In the genomic region with DNA sequence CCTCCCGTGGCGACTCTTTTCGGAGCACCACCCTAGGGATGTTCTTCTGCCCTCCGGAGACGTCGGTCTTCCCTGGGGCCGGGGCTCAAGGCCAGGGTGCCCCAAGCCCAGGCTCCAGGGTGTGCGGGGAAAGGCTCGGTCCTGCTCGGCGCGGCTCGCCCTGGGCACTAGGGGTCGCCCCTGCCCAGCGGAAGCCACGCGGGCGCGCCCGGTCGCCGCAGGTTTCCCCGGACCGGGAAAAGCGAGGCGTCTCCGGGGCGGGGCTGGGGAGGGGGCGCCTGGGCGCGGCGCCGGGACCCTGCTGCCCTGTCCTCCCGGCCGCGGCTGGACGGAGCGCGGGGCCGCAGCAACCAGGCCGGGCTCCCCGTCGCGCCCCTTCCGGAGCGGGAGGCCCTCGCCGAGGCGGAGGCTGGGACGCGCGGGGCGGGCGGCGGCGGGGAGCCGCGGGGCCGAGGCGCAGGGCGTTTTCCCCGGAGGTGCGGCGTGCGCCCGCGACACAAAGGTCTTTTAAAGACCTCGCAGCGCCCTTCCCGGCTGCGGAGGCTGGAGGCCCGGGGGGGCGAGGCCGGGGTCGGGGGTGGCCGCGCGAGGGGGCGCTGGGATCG, we compare ENCODE assay signal across 7 cellular contexts.
A peak's percentile ranks its signal among the peaks of the same experiment; 100 is the strongest.
DNase-seq lines count a peak whose midpoint lies in the region; ATAC-seq and TF ChIP-seq lines count a peak whose summit lies in the region.

No MANE protein-coding gene starts in this region.

- peak overlapping the region; percentile 60 for H3K4me3 Mint-ChIP-seq in activated B cell treated with CpG ODN at 0.5 μM for 24 hours
- peak overlapping the region; percentile 69 for H3K4me3 Mint-ChIP-seq in central memory CD8-positive, alpha-beta T cell

- intact Hi-C loops in activated B cell treated with CpG ODN at 0.5 μM for 24 hours (cut with micrococcal nuclease), result loop anchor here (1.0 to 5.0 kb wide), 4 partner anchors 20 to 702 kb away; no protein-coding TSS in a partner anchor

- ATAC-seq in GM18505 (IDR thresholded peaks at IDR 0.05; ENCODE audit: unreplicated experiment) (peak; percentile 87), HG02840 (IDR thresholded peaks at IDR 0.05; ENCODE audit: low FRiP score, unreplicated experiment) (peak; percentile 57), activated B cell treated with CpG ODN at 0.5 μM for 24 hours (ENCODE audit: low read depth) (peak; percentile 95)
- ATAC-seq in central memory CD8-positive, alpha-beta T cell (replicated peaks; ENCODE audit: extremely low read depth, poor library complexity, severe bottlenecking), result peak; percentile 82

- POLR2A ChIA-PET in activated B cell treated with CpG ODN at 0.5 μM for 24 hours (lab: Charles Lee), result no interaction called here

- peaks cover 11% of the 10 kb centered on the region for H3K27me3 Mint-ChIP-seq in activated B cell treated with CpG ODN at 0.5 μM for 24 hours
- H3K27me3 Mint-ChIP-seq in central memory CD8-positive, alpha-beta T cell, result peaks cover 10% of the 10 kb centered on the region

- no peaks in the 10 kb centered on the region for H3K9me3 Mint-ChIP-seq in activated B cell treated with CpG ODN at 0.5 μM for 24 hours
- H3K9me3 Mint-ChIP-seq in central memory CD8-positive, alpha-beta T cell, result no peaks in the 10 kb centered on the region

- peak; percentile 49 for DNase-seq in NCI-H2107 (lab: John Stamatoyannopoulos, UW)
- DNase-seq in activated B cell treated with CpG ODN at 0.5 μM for 24 hours, result peak; percentile 81
- peak; percentile 39 to 53 for DNase-seq in central memory CD8-positive, alpha-beta T cell (ENCODE audit: low spot score in 2 of 2)
- peak; percentile 83 for DNase-seq in kidney tubule cell (ENCODE audit: low spot score)
- peak; percentile 32 to 59 for DNase-seq in stimulated activated CD4-positive, alpha-beta T cell treated with anti-CD3 and anti-CD28 coated beads, Interleukin-1b, Interleukin-23, amount 100 ng/mL, for 1 hour (ENCODE audit: low read depth in 2 of 2)

- CTCF ChIA-PET in activated B cell treated with CpG ODN at 0.5 μM for 24 hours (lab: Charles Lee), result interaction anchor here (1.0 to 1.5 kb wide), 3 partner anchors 21 to 703 kb away, joined by 3 to 6 read pairs (median 6); no protein-coding TSS in a partner anchor

- no peaks in the 10 kb centered on the region for H3K36me3 Mint-ChIP-seq in activated B cell treated with CpG ODN at 0.5 μM for 24 hours (ENCODE audit: low read depth)
- peaks cover 2% of the 10 kb centered on the region for H3K36me3 Mint-ChIP-seq in central memory CD8-positive, alpha-beta T cell (ENCODE audit: insufficient read depth)

- H3K27ac Mint-ChIP-seq in activated B cell treated with CpG ODN at 0.5 μM for 24 hours, result no peak overlapping the region
- no peak overlapping the region for H3K27ac Mint-ChIP-seq in central memory CD8-positive, alpha-beta T cell (ENCODE audit: low read depth)

- peaks cover 10% of the 10 kb centered on the region for H3K4me1 Mint-ChIP-seq in activated B cell treated with CpG ODN at 0.5 μM for 24 hours
- no peaks in the 10 kb centered on the region for H3K4me1 Mint-ChIP-seq in central memory CD8-positive, alpha-beta T cell

- TF ChIP-seq POLR2A in GM18505 (IDR thresholded peaks at IDR 0.05; ENCODE audit: borderline replicate concordance, extremely low read depth, insufficient read depth, insufficient read length), result no peak

- TF ChIP-seq CTCF in activated B cell treated with CpG ODN at 0.5 μM for 24 hours (IDR thresholded peaks at IDR 0.05), result no peak

Comparison
In these comparisons a context has a peak if more than half of its experiments do, and no peak if none do; other contexts are left out.
1. Peak in every context shown above with its lines: DNase-seq and ATAC-seq.